In the genomic region with DNA sequence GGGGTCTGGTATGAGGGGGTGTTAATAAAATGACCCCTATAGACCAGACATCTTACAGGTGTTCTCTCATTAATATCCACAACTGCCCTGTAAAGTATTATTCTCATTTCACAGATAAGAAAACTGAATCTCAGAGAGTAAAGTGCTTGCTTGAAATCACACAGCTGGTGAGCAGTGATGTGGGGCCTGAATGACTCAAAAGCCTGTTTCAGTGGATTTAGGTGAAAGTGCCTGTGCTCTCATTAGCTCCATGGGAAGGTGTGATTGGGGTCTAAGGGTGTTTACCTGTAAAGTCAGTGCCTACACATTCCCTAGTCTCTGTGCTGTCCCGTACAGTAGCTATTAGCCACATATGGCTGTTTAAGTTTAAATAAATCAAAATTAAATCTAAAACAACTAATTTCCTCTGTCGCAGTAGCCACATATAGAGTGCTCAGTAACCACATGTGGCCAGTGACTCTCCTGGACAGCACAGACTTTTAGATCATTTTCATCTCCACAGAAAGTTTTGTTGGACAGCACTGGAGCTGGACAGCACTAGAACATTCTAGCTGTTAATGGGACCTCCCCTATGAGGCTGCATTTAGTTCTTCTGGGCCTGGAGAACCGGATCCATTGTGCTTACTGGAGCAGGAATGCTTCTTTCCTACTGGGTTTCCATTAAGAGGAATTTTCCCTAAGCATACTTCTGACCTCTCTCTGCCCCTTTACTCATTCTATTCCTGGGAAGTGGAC, we compare ENCODE assay signal across 10 cellular contexts. TPM values are rescaled to one million over a fixed set of nuclear protein-coding genes. Genes with fewer than 3 reads are reported as not detected.
DNase-seq lines count a peak whose midpoint lies in the region; ATAC-seq and TF ChIP-seq lines count a peak whose summit lies in the region.
"Had no signal": no experiment of that assay in that cellular context is flagged by ENCODE, and none has a peak within 500 bp of the region (broad histone marks: within the 10 kb centered on the region; RNA-seq: fewer than 3 reads in every experiment).

No MANE protein-coding gene starts in this region.

- no peak overlapping the region for H3K4me3 ChIP-seq in right atrium auricular region
- H3K4me3 ChIP-seq in H7 (ENCODE audit: insufficient read depth, low read depth, low read length) = no peak overlapping the region

- H3K36me3 Mint-ChIP-seq in brain = no peaks in the 10 kb centered on the region
- H3K36me3 Mint-ChIP-seq in immature natural killer cell = no peaks in the 10 kb centered on the region
- H3K36me3 Mint-ChIP-seq: memory B cell had no signal

- H3K27ac Mint-ChIP-seq in brain (peak overlapping the region in 4 of 5 experiments; percentile 39 to 91 (median 77)), immature natural killer cell (no peak overlapping the region)
- H3K27ac Mint-ChIP-seq: activated B cell treated with CpG ODN at 0.5 μM for 24 hours, memory B cell had no signal

- no peaks in the 10 kb centered on the region for H3K9me3 Mint-ChIP-seq in brain
- H3K9me3 Mint-ChIP-seq in immature natural killer cell = peaks cover 0 to 2% (median 0%) of the 10 kb centered on the region in 6 donors
- H3K9me3 Mint-ChIP-seq: activated B cell treated with CpG ODN at 0.5 μM for 24 hours, memory B cell had no signal

- intact Hi-C loops in Right ventricle myocardium superior (cut with DNase I) = no loop called here

- H3K27me3 Mint-ChIP-seq in brain (peaks cover 14% of the 10 kb centered on the region), immature natural killer cell (ENCODE audit: low read depth in 3 of 3) (no peaks in the 10 kb centered on the region)
- H3K27me3 Mint-ChIP-seq: activated B cell treated with CpG ODN at 0.5 μM for 24 hours had no signal

- DNase-seq in right atrium auricular region (ENCODE audit: low spot score) = no peak
- DNase-seq in Right ventricle myocardium superior = no peak
- DNase-seq in H7 = no peak
- DNase-seq in immature natural killer cell = no peak
- no peak for DNase-seq in HCEC 1CT
- DNase-seq in NCI-H446 (lab: John Stamatoyannopoulos, UW) = no peak
- DNase-seq: activated B cell treated with CpG ODN at 0.5 μM for 24 hours had no signal

- H3K27me3 ChIP-seq in right atrium auricular region (no peaks in the 10 kb centered on the region), H7 (ENCODE audit: control insufficient read depth, insufficient read depth, low read length) (no peaks in the 10 kb centered on the region)

- no peak for TF ChIP-seq CTCF in right atrium auricular region (IDR thresholded peaks at IDR 0.05)
- no peak for TF ChIP-seq CTCF in brain (conservative IDR thresholded peaks at IDR 0.05)

- H3K9me3 ChIP-seq in right atrium auricular region = no peaks in the 10 kb centered on the region

- H3K27ac ChIP-seq in right atrium auricular region = peak overlapping the region; percentile 24 to 44

- peaks cover 0 to 11% of the 10 kb centered on the region in 2 donors for H3K4me1 ChIP-seq in right atrium auricular region

- no peaks in the 10 kb centered on the region for H3K36me3 ChIP-seq in right atrium auricular region
- no peaks in the 10 kb centered on the region for H3K36me3 ChIP-seq in H7 (replicated peaks; ENCODE audit: control insufficient read depth, insufficient read depth, low read length)

- H3K4me3 Mint-ChIP-seq in brain (no peak overlapping the region), immature natural killer cell (no peak overlapping the region)
- H3K4me3 Mint-ChIP-seq: activated B cell treated with CpG ODN at 0.5 μM for 24 hours, memory B cell had no signal

- ATAC-seq in Right ventricle myocardium superior (ENCODE audit: poor library complexity) (no peak), HG02973 (IDR thresholded peaks at IDR 0.05; ENCODE audit: unreplicated experiment) (peak; percentile 93)

- peaks cover 30% of the 10 kb centered on the region for H3K4me1 Mint-ChIP-seq in brain
- H3K4me1 Mint-ChIP-seq in immature natural killer cell = no peaks in the 10 kb centered on the region
- H3K4me1 Mint-ChIP-seq: activated B cell treated with CpG ODN at 0.5 μM for 24 hours, memory B cell had no signal

RNA-seq across cellular contexts. Expression of a gene that starts 52.5 kb away (rescaled TPM):
- total RNA-seq in right atrium auricular region = 1 to 10 TPM; 3.9 to 4.4 TPM
- 6.3 TPM for total RNA-seq in Right ventricle myocardium superior
- polyA plus RNA-seq in brain (ENCODE audit: insufficient read depth, low read depth, low replicate concordance) = 34.2 TPM
- total RNA-seq in H7 (2014; rRNA removed; shearing (Covaris generic)) = 207 and 294 TPM in 2 replicates
- under 1 TPM in 2 of 3 donors, not detected in 1; 0.19 to 0.80 TPM for polyA plus RNA-seq in immature natural killer cell

Comparison
In these comparisons a context has a peak if more than half of its experiments do, and no peak if none do; other contexts are left out.
1. H3K27ac Mint-ChIP-seq: peak in brain (4 of 5); none in immature natural killer cell (0 of 6).
2. RNA of a gene that starts 52.5 kb away (total RNA-seq): 207 to 294 TPM in H7; 6.3 TPM in Right ventricle myocardium superior (single experiment) and 3.9 to 4.4 TPM in right atrium auricular region; every median in the first group is over 10 times any median in the second.